In genomic region chr7:148524479-148525173, GRCh38 we compare ENCODE assay signal across 22 cellular contexts.
DNase-seq lines count a peak whose midpoint lies in the region; ATAC-seq and TF ChIP-seq lines count a peak whose summit lies in the region.
"Had no signal": no experiment of that assay in that cellular context is flagged by ENCODE, and none has a peak within 500 bp of the region (broad histone marks: within the 10 kb centered on the region; RNA-seq: fewer than 3 reads in every experiment).

No MANE protein-coding gene starts in this region.

- no peaks in the 10 kb centered on the region for H3K36me3 Mint-ChIP-seq in stimulated activated memory B cell treated with anti-CD40 and anti-IgM and Interleukin-4, amounts not matched to agents 10 μg/mL and 1 μg/mL and 100 μg/mL, for 72 hours
- peaks cover 4% of the 10 kb centered on the region; the same call in 1 of the 2 replicates for H3K36me3 Mint-ChIP-seq in WTC11
- H3K36me3 Mint-ChIP-seq: CD8-positive, alpha-beta memory T cell had no signal

- TF ChIP-seq CTCF in DOHH2 (IDR thresholded peaks at IDR 0.05; ENCODE audit: low read depth, low read length, poor library complexity, severe bottlenecking) = no peak
- no peak for TF ChIP-seq CTCF in WTC11 (IDR thresholded peaks at IDR 0.05)

- H3K4me3 ChIP-seq in DOHH2 (ENCODE audit: low read length) (peak overlapping the region; percentile 21), Karpas-422 (ENCODE audit: low read length) (peak overlapping the region; percentile 17; the same call in 1 of the 2 replicates)
- H3K4me3 ChIP-seq: HAP-1, MG63 had no signal

- H4K20me1 ChIP-seq in DOHH2 (ENCODE audit: control insufficient read depth, insufficient read depth, low read depth, low read length) (no peaks in the 10 kb centered on the region), Karpas-422 (ENCODE audit: insufficient read depth, low read depth, low read length) (no peaks in the 10 kb centered on the region)

- no peak overlapping the region for H3K27ac Mint-ChIP-seq in stimulated activated memory B cell treated with anti-CD40 and anti-IgM and Interleukin-4, amounts not matched to agents 10 μg/mL and 1 μg/mL and 100 μg/mL, for 72 hours
- no peak overlapping the region for H3K27ac Mint-ChIP-seq in WTC11
- H3K27ac Mint-ChIP-seq: CD8-positive, alpha-beta memory T cell had no signal

- peaks cover 33% of the 10 kb centered on the region for H3K4me1 Mint-ChIP-seq in stimulated activated memory B cell treated with anti-CD40 and anti-IgM and Interleukin-4, amounts not matched to agents 10 μg/mL and 1 μg/mL and 100 μg/mL, for 72 hours
- peaks cover 17% of the 10 kb centered on the region for H3K4me1 Mint-ChIP-seq in WTC11

- H3K27ac ChIP-seq in DOHH2 (ENCODE audit: low read depth, low read length) (no peak overlapping the region), Karpas-422 (ENCODE audit: low read length) (peak overlapping the region; percentile 77)
- H3K27ac ChIP-seq: C4-2B, HL-60 had no signal

- no peaks in the 10 kb centered on the region for H3K36me3 ChIP-seq in DOHH2 (ENCODE audit: control insufficient read depth, low read length)
- H3K36me3 ChIP-seq in Karpas-422 (ENCODE audit: insufficient read depth, low read length) = no peaks in the 10 kb centered on the region
- H3K36me3 ChIP-seq: HAP-1, MG63 had no signal

- H3K4me2 ChIP-seq in DOHH2 (ENCODE audit: low read length) (peak overlapping the region; percentile 44), Karpas-422 (ENCODE audit: low read depth, low read length, poor library complexity, severe bottlenecking) (peak overlapping the region; percentile 58)

- H3F3A ChIP-seq in DOHH2 (ENCODE audit: control insufficient read depth, insufficient read depth) = 0 out of 2 replicates have a peak, but pooled peaks cover 5% of the 10 kb centered on the region

- POLR2A ChIA-PET in WTC11 (lab: Charles Lee) = no interaction called here

- peaks cover 28% of the 10 kb centered on the region for H3K27me3 Mint-ChIP-seq in stimulated activated memory B cell treated with anti-CD40 and anti-IgM and Interleukin-4, amounts not matched to agents 10 μg/mL and 1 μg/mL and 100 μg/mL, for 72 hours
- no peaks in the 10 kb centered on the region for H3K27me3 Mint-ChIP-seq in WTC11 (ENCODE audit: low read depth)

- H3K79me2 ChIP-seq in DOHH2 (ENCODE audit: control insufficient read depth, low read length) (no peaks in the 10 kb centered on the region), Karpas-422 (ENCODE audit: low read length) (no peaks in the 10 kb centered on the region)

- H3K4me3 Mint-ChIP-seq in stimulated activated memory B cell treated with anti-CD40 and anti-IgM and Interleukin-4, amounts not matched to agents 10 μg/mL and 1 μg/mL and 100 μg/mL, for 72 hours = peak overlapping the region; percentile 19
- no peak overlapping the region for H3K4me3 Mint-ChIP-seq in WTC11
- H3K4me3 Mint-ChIP-seq: CD8-positive, alpha-beta memory T cell had no signal

- H3K9ac ChIP-seq in Karpas-422 (ENCODE audit: low read length) = peak overlapping the region; percentile 35

- CTCF ChIA-PET in WTC11 (lab: Charles Lee) = no interaction called here

- no peaks in the 10 kb centered on the region for H3K9me3 Mint-ChIP-seq in stimulated activated memory B cell treated with anti-CD40 and anti-IgM and Interleukin-4, amounts not matched to agents 10 μg/mL and 1 μg/mL and 100 μg/mL, for 72 hours
- peaks cover under 1% of the 10 kb centered on the region; the same call in 1 of the 2 replicates for H3K9me3 Mint-ChIP-seq in WTC11
- H3K9me3 Mint-ChIP-seq: CD8-positive, alpha-beta memory T cell had no signal

- H2AFZ ChIP-seq in Karpas-422 (ENCODE audit: low read length) = peak overlapping the region; percentile 61; the same call in 1 of the 2 replicates

- intact Hi-C loops in Right ventricle myocardium inferior (cut with DNase I) = no loop called here

- ATAC-seq in stimulated activated memory B cell treated with anti-CD40 and anti-IgM and Interleukin-4, amounts not matched to agents 10 μg/mL and 1 μg/mL and 100 μg/mL, for 72 hours = peak; percentile 49
- no peak for ATAC-seq in Right ventricle myocardium inferior
- no peak for ATAC-seq in HG02973 (IDR thresholded peaks at IDR 0.05; ENCODE audit: unreplicated experiment)
- ATAC-seq in WTC11 = no peak

- H3K27me3 ChIP-seq in DOHH2 (ENCODE audit: control insufficient read depth, low read length) (peaks cover 10% of the 10 kb centered on the region; the same call in 1 of the 2 replicates), Karpas-422 (ENCODE audit: low read length) (no peaks in the 10 kb centered on the region)
- H3K27me3 ChIP-seq: MG63 had no signal

- H3K4me1 ChIP-seq in DOHH2 (ENCODE audit: control insufficient read depth, low read length) (peaks cover 75% of the 10 kb centered on the region), Karpas-422 (ENCODE audit: low read length) (peaks cover 59% of the 10 kb centered on the region)
- H3K4me1 ChIP-seq: HAP-1 had no signal

- DNase-seq in Karpas-422 (peak; percentile 57), foreskin melanocyte (peak; percentile 40), Right ventricle myocardium inferior (ENCODE audit: missing footprints) (no peak), WTC11 (ENCODE audit: low spot score) (no peak)
- DNase-seq: Calu3; CD8-positive, alpha-beta memory T cell; DMS153; DND-41; GOT3; KBM-7; MG63; NCI-H2029; NCI-H2227 treated with DMSO at 0.1 percent for 48 hours; NCI-H510A; NCI-H69; T-helper 2 cell had no signal

- H3K9me2 ChIP-seq in DOHH2 (replicated peaks; ENCODE audit: control insufficient read depth, low read length) (no peaks in the 10 kb centered on the region), Karpas-422 (replicated peaks; ENCODE audit: insufficient read depth, low read length) (no peaks in the 10 kb centered on the region)

- H3K9me3 ChIP-seq in DOHH2 (ENCODE audit: control insufficient read depth, insufficient read depth, low read length) = peaks cover 3% of the 10 kb centered on the region; the same call in 1 of the 2 replicates
- no peaks in the 10 kb centered on the region for H3K9me3 ChIP-seq in Karpas-422 (ENCODE audit: low read length)
- H3K9me3 ChIP-seq: HAP-1, MG63 had no signal

TF ChIP-seq in WTC11, 78 proteins besides CTCF, POLR2A, EP300 and RAD21:
- TF ChIP-seq, protein P1, sequence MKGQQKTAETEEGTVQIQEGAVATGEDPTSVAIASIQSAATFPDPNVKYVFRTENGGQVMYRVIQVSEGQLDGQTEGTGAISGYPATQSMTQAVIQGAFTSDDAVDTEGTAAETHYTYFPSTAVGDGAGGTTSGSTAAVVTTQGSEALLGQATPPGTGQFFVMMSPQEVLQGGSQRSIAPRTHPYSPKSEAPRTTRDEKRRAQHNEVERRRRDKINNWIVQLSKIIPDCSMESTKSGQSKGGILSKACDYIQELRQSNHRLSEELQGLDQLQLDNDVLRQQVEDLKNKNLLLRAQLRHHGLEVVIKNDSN (CRISPR knock-in tag; IDR thresholded peaks at IDR 0.05) = no peak
TF ChIP-seq in WTC11: peak in this region for 0.

Comparison
In these comparisons a context has a peak if more than half of its experiments do, and no peak if none do; other contexts are left out.
1. DNase-seq: peak in Karpas-422 (single experiment) and foreskin melanocyte (single experiment); none in Right ventricle myocardium inferior (single experiment) and WTC11 (single experiment).